In the genomic region with DNA sequence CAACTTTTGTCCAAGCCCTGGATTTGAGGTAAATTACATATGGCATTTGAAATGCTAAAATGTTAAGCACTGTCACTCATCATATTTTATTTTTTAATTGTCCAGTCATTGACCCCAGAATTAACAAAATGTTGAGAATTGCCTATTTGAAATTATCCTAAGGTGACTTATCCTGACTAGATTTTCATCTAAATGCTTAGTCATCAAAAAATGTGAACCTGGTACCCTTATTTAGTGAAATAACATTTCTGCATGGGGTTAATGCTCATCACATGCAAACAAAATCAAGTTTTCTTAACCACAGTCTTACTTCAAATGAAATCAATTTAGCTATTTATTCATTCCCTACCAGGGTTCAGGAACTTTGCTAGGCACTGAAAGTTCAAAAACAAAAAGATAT, we compare ENCODE assay signal across 19 cellular contexts.
"Had no signal": no experiment of that assay in that cellular context is flagged by ENCODE, and none has a peak within 500 bp of the region (broad histone marks: within the 10 kb centered on the region; RNA-seq: fewer than 3 reads in every experiment).

No MANE protein-coding gene starts in this region.

- H3K27ac ChIP-seq: left ventricle myocardium inferior, ovary, right atrium auricular region, spleen, tibial nerve, uterus had no signal

- ATAC-seq: natural killer cell; sciatic nerve; stimulated activated memory B cell treated with anti-CD40 and anti-IgM and Interleukin-4, amounts not matched to agents 10 μg/mL and 1 μg/mL and 100 μg/mL, for 72 hours; stimulated activated naive CD8-positive, alpha-beta T cell treated with anti-CD3 and anti-CD28 coated beads, Interleukin-15, amount 100 ng/mL, for 72 hours had no signal

- H3K79me2 ChIP-seq: hepatocyte had no signal

- DNase-seq: islet precursor cell; left ventricle myocardium inferior; naive B cell; natural killer cell; ovary; spleen; stimulated activated CD4-positive, alpha-beta T cell treated with anti-CD3 and anti-CD28 coated beads, Interleukin-4, amount 100 ng/mL, for 24 hours; stimulated activated CD8-positive, alpha-beta memory T cell treated with anti-CD3 and anti-CD28 coated beads, Interleukin-4, amount 100 ng/mL, for 48 hours; stimulated activated naive CD4-positive, alpha-beta T cell treated with Interleukin-2 at 50 U/mL for 16 hours; stimulated activated naive CD8-positive, alpha-beta T cell treated with anti-CD3 and anti-CD28 coated beads, Interleukin-15, amount 100 ng/mL, for 72 hours; substantia nigra; uterus had no signal

- H3K27me3 ChIP-seq: hepatocyte, ovary, right atrium auricular region, spleen, tibial nerve, uterus had no signal

- H3K4me3 ChIP-seq: hepatocyte, left ventricle myocardium inferior, lung, ovary, right atrium auricular region, skin epidermis, spleen, tibial nerve, uterus had no signal

- H3K9me3 ChIP-seq: left ventricle myocardium inferior, ovary, right atrium auricular region, spleen, tibial nerve, uterus had no signal

- H3K36me3 ChIP-seq: left ventricle myocardium inferior, ovary, right atrium auricular region, spleen, tibial nerve, uterus had no signal

- H2AFZ ChIP-seq: hepatocyte had no signal

- H3K4me1 ChIP-seq: left ventricle myocardium inferior, right atrium auricular region, spleen, tibial nerve, uterus had no signal
